Comparison of ENCODE assay signal across 11 cellular contexts in the genomic region with DNA sequence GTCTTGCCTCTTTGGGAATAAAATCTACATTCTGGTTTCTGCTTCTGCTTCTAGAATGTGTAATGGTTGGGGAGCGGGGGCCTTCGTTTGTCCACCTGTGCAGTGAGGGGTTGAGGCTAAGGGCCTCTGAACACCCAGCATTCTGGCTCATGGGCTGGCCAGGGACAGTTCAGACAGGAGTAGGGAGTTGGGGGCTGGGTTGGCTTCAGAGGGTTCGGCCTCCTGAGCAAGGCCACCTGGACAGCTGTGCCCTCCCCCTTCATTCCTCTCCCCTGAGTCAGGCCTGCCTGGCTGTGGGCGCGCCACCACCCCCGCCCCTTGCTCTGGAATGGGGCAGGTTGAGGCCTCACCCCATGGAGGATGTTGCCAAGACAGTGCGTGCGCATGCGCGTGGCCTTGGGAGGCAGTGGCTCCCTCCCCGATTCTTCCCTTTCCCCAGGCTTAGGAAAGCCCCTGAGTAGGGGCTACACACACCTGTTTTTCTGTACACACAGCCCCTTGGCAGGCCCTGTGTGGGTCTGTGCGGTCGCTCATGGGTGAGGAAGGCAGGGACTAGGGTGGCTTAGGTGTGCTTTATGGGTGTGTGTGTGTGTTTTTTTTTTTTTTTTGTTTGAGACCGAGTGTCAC. TPM values are rescaled to one million over a fixed set of nuclear protein-coding genes. Genes with fewer than 3 reads are reported as not detected.
DNase-seq lines count a peak whose midpoint lies in the region; ATAC-seq, FAIRE-seq and TF ChIP-seq lines count a peak whose summit lies in the region.
"Had no signal": no experiment of that assay in that cellular context is flagged by ENCODE, and none has a peak within 500 bp of the region (broad histone marks: within the 10 kb centered on the region; RNA-seq: fewer than 3 reads in every experiment).

No MANE protein-coding gene starts in this region.

- intact Hi-C loops in activated CD4-positive, alpha-beta T cell treated with anti-CD3 and anti-CD28 coated beads for 36 hours (cut with DNase I, micrococcal nuclease): loop anchor here in 1 of 2 experiments (5.0 kb wide), 1 partner anchor 48 kb away; no protein-coding TSS in a partner anchor
- intact Hi-C loops in kidney (cut with DNase I) (no loop called here), testis (cut with DNase I; ENCODE audit: low total_unique reads) (no loop called here)

- TF ChIP-seq CTCF in kidney (IDR thresholded peaks at IDR 0.05; ENCODE audit: borderline replicate concordance, extremely low read depth, insufficient read depth) (no peak), testis (IDR thresholded peaks at IDR 0.05) (no peak)

- POLR2A ChIA-PET in activated CD4-positive, alpha-beta T cell treated with anti-CD3 and anti-CD28 coated beads for 36 hours (lab: Charles Lee): no interaction called here

- H3K27me3 ChIP-seq in testis: no peaks in the 10 kb centered on the region

- FAIRE-seq in kidney (lab: Jason Lieb, UNC): no peak

- H3K4me1 ChIP-seq in kidney (ENCODE audit: control insufficient read depth in 1 of 2, insufficient read depth in 1 of 2, low read depth in 1 of 2, low read length in 2 of 2): peaks cover 30 to 38% of the 10 kb centered on the region in 2 donors
- H3K4me1 ChIP-seq in testis: peaks cover 30% of the 10 kb centered on the region

- H3K27ac ChIP-seq in kidney (ENCODE audit: low read depth in 2 of 2, low read length in 2 of 2): peak overlapping the region; percentile 94 to 97
- peak overlapping the region; percentile 44 to 50 for H3K27ac ChIP-seq in testis

- H3K4me1 Mint-ChIP-seq in activated CD4-positive, alpha-beta T cell treated with anti-CD3 and anti-CD28 coated beads for 36 hours: peaks cover 26% of the 10 kb centered on the region
- peaks cover 20% of the 10 kb centered on the region for H3K4me1 Mint-ChIP-seq in activated naive CD8-positive, alpha-beta T cell treated with anti-CD3 and anti-CD28 coated beads for 36 hours

- H3K36me3 Mint-ChIP-seq in activated CD4-positive, alpha-beta T cell treated with anti-CD3 and anti-CD28 coated beads for 36 hours (ENCODE audit: low read depth): no peaks in the 10 kb centered on the region
- H3K36me3 Mint-ChIP-seq in activated naive CD8-positive, alpha-beta T cell treated with anti-CD3 and anti-CD28 coated beads for 36 hours: no peaks in the 10 kb centered on the region

- H3K9me3 ChIP-seq in kidney (ENCODE audit: control insufficient read depth in 1 of 2, low read length in 2 of 2): no peaks in the 10 kb centered on the region
- no peaks in the 10 kb centered on the region for H3K9me3 ChIP-seq in testis
- H3K9me3 ChIP-seq: HAP-1 had no signal

- TF ChIP-seq POLR2A in testis (IDR thresholded peaks at IDR 0.05): no peak

- H3K4me3 Mint-ChIP-seq in activated CD4-positive, alpha-beta T cell treated with anti-CD3 and anti-CD28 coated beads for 36 hours: no peak overlapping the region
- H3K4me3 Mint-ChIP-seq in activated naive CD8-positive, alpha-beta T cell treated with anti-CD3 and anti-CD28 coated beads for 36 hours: no peak overlapping the region

- H3K27me3 Mint-ChIP-seq in activated CD4-positive, alpha-beta T cell treated with anti-CD3 and anti-CD28 coated beads for 36 hours: no peaks in the 10 kb centered on the region
- no peaks in the 10 kb centered on the region for H3K27me3 Mint-ChIP-seq in activated naive CD8-positive, alpha-beta T cell treated with anti-CD3 and anti-CD28 coated beads for 36 hours

- H3K9me3 Mint-ChIP-seq in activated CD4-positive, alpha-beta T cell treated with anti-CD3 and anti-CD28 coated beads for 36 hours (ENCODE audit: low read depth): no peaks in the 10 kb centered on the region
- H3K9me3 Mint-ChIP-seq in activated naive CD8-positive, alpha-beta T cell treated with anti-CD3 and anti-CD28 coated beads for 36 hours: no peaks in the 10 kb centered on the region

- WGBS in testis, 2 donors: 65 to 71% methylated on average over 14 of the region's 14 CpGs

- peak; percentile 30 for ATAC-seq in activated CD4-positive, alpha-beta T cell treated with anti-CD3 and anti-CD28 coated beads for 36 hours

- CTCF ChIA-PET in activated CD4-positive, alpha-beta T cell treated with anti-CD3 and anti-CD28 coated beads for 36 hours (lab: Charles Lee): no interaction called here

- no peak for DNase-seq in activated CD4-positive, alpha-beta T cell treated with anti-CD3 and anti-CD28 coated beads for 36 hours
- no peak for DNase-seq in activated CD4-positive, alpha-beta T cell treated with anti-CD3 and anti-CD28 coated beads for 1 hour
- no peak for DNase-seq in activated naive CD8-positive, alpha-beta T cell treated with anti-CD3 and anti-CD28 coated beads for 36 hours
- DNase-seq in kidney: peak; percentile 98
- peak; percentile 70 for DNase-seq in testis
- DNase-seq in NCI-H345 treated with DMSO at 0.1 percent for 48 hours (lab: John Stamatoyannopoulos, UW; ENCODE audit: unreplicated experiment): no peak
- no peak for DNase-seq in stimulated activated CD4-positive, alpha-beta T cell treated with anti-CD3 and anti-CD28 coated beads, Interleukin-2, amount 100 ng/mL, for 24 hours
- no peak for DNase-seq in activated CD4-positive, alpha-beta T cell treated with anti-CD3 and anti-CD28 coated beads for 48 hours
- DNase-seq: activated T-cell treated with anti-CD3 and anti-CD28 coated beads, Interleukin-2, amount 50 U/mL, for 48 hours; NCI-H2171 had no signal

- no peaks in the 10 kb centered on the region for H3K36me3 ChIP-seq in kidney (ENCODE audit: control insufficient read depth in 1 of 2, insufficient read depth in 2 of 2, low read length in 2 of 2)
- no peaks in the 10 kb centered on the region for H3K36me3 ChIP-seq in testis (ENCODE audit: low read depth, missing control alignments)
- H3K36me3 ChIP-seq: HAP-1 had no signal

- peak overlapping the region; percentile 41 to 49 for H3K9ac ChIP-seq in kidney (ENCODE audit: low read length in 2 of 2)

- H3K4me3 ChIP-seq in kidney (ENCODE audit: low read length in 2 of 2): no peak overlapping the region
- no peak overlapping the region for H3K4me3 ChIP-seq in testis
- H3K4me3 ChIP-seq: HAP-1 had no signal

- H3K27ac Mint-ChIP-seq in activated CD4-positive, alpha-beta T cell treated with anti-CD3 and anti-CD28 coated beads for 36 hours: peak overlapping the region; percentile 76
- peak overlapping the region; percentile 1 for H3K27ac Mint-ChIP-seq in activated naive CD8-positive, alpha-beta T cell treated with anti-CD3 and anti-CD28 coated beads for 36 hours

RNA-seq across cellular contexts. Expression of gene YARS1, which starts 57.0 kb away (rescaled TPM):
- total RNA-seq in activated CD4-positive, alpha-beta T cell treated with anti-CD3 and anti-CD28 coated beads for 36 hours: 100 to 1,000 TPM; 259 to 309 TPM
- total RNA-seq in activated naive CD8-positive, alpha-beta T cell treated with anti-CD3 and anti-CD28 coated beads for 36 hours: 100 to 1,000 TPM; 250 to 267 TPM
- total RNA-seq in kidney (86.1 TPM), testis (10 to 100 TPM; 79.8 to 96.6 TPM)
- polyA plus RNA-seq in kidney (ENCODE audit: insufficient read depth, low read depth, low replicate concordance) (24.8 TPM), testis (ENCODE audit: insufficient read depth, low read depth, low replicate concordance) (110 TPM)

RNA-seq across cellular contexts. Expression of gene S100PBP, which starts 57.3 kb away (rescaled TPM):
- total RNA-seq in activated CD4-positive, alpha-beta T cell treated with anti-CD3 and anti-CD28 coated beads for 36 hours: 10 to 100 TPM; 27.9 to 34.3 TPM
- total RNA-seq in activated naive CD8-positive, alpha-beta T cell treated with anti-CD3 and anti-CD28 coated beads for 36 hours: 10 to 100 TPM; 24.6 to 28.5 TPM
- total RNA-seq in kidney: 40.1 TPM
- 14.3 TPM for polyA plus RNA-seq in kidney (ENCODE audit: insufficient read depth, low read depth, low replicate concordance)
- total RNA-seq in testis: 100 to 1,000 TPM; 120 to 133 TPM
- 99.7 TPM for polyA plus RNA-seq in testis (ENCODE audit: insufficient read depth, low read depth, low replicate concordance)

RNA-seq across cellular contexts. Expression of gene SYNC, which starts 57.5 kb away (rescaled TPM):
- not detected for total RNA-seq in activated CD4-positive, alpha-beta T cell treated with anti-CD3 and anti-CD28 coated beads for 36 hours
- total RNA-seq in activated naive CD8-positive, alpha-beta T cell treated with anti-CD3 and anti-CD28 coated beads for 36 hours: not detected
- total RNA-seq in kidney (5.5 TPM), testis (10 to 100 TPM in 1 of 2 donors, 1 to 10 TPM in 1; 9.0 to 11.8 TPM)
- polyA plus RNA-seq in kidney (ENCODE audit: insufficient read depth, low read depth, low replicate concordance) (1.4 TPM), testis (ENCODE audit: insufficient read depth, low read depth, low replicate concordance) (12.4 TPM)

Comparison
In these comparisons a context has a peak if more than half of its experiments do, and no peak if none do; other contexts are left out.
1. DNase-seq: peak in kidney (single experiment) and testis (single experiment); none in activated CD4-positive, alpha-beta T cell treated with anti-CD3 and anti-CD28 coated beads for 36 hours (single experiment), activated CD4-positive, alpha-beta T cell treated with anti-CD3 and anti-CD28 coated beads for 1 hour (single experiment), activated naive CD8-positive, alpha-beta T cell treated with anti-CD3 and anti-CD28 coated beads for 36 hours (single experiment), NCI-H345 treated with DMSO at 0.1 percent for 48 hours (single experiment), stimulated activated CD4-positive, alpha-beta T cell treated with anti-CD3 and anti-CD28 coated beads, Interleukin-2, amount 100 ng/mL, for 24 hours (0 of 2) and activated CD4-positive, alpha-beta T cell treated with anti-CD3 and anti-CD28 coated beads for 48 hours (single experiment).